In genomic region chr11:2480874-2481220, GRCh38 we compare ENCODE assay signal across 12 cellular contexts. TPM values are rescaled to one million over a fixed set of nuclear protein-coding genes. Genes with fewer than 3 reads are reported as not detected.
DNase-seq lines count a peak whose midpoint lies in the region; ATAC-seq and TF ChIP-seq lines count a peak whose summit lies in the region.
"Had no signal": no experiment of that assay in that cellular context is flagged by ENCODE, and none has a peak within 500 bp of the region (broad histone marks: within the 10 kb centered on the region; RNA-seq: fewer than 3 reads in every experiment).

No MANE protein-coding gene starts in this region.

- peaks cover 13% of the 10 kb centered on the region for H3K4me1 Mint-ChIP-seq in activated T-helper 17 cell treated with anti-CD3 and anti-CD28 coated beads, Interleukin-2, amount 50 U/mL, for 72 hours

- no peaks in the 10 kb centered on the region for H3K27me3 Mint-ChIP-seq in activated T-helper 17 cell treated with anti-CD3 and anti-CD28 coated beads, Interleukin-2, amount 50 U/mL, for 72 hours

- H3K27ac Mint-ChIP-seq in activated T-helper 17 cell treated with anti-CD3 and anti-CD28 coated beads, Interleukin-2, amount 50 U/mL, for 72 hours = peak overlapping the region; percentile 31

- peak overlapping the region; percentile 54 for H3K4me3 Mint-ChIP-seq in activated T-helper 17 cell treated with anti-CD3 and anti-CD28 coated beads, Interleukin-2, amount 50 U/mL, for 72 hours

- no peak for TF ChIP-seq CTCF in foreskin fibroblast (IDR thresholded peaks at IDR 0.05; ENCODE audit: low read depth, low read length)

- peaks cover 8% of the 10 kb centered on the region for H3K9me3 Mint-ChIP-seq in activated T-helper 17 cell treated with anti-CD3 and anti-CD28 coated beads, Interleukin-2, amount 50 U/mL, for 72 hours

- H3K4me3 ChIP-seq in foreskin fibroblast (ENCODE audit: low read depth in 1 of 2, low read length in 2 of 2) = no peak overlapping the region

- peak; percentile 95 for DNase-seq in CD1c-positive myeloid dendritic cell (ENCODE audit: extremely low spot score)
- DNase-seq in Kasumi-1 (lab: John Stamatoyannopoulos, UW) = peak; percentile 96 to 98
- DNase-seq in myocyte (ENCODE audit: low read depth) = peak; percentile 5
- DNase-seq in foreskin fibroblast = no peak
- no peak for DNase-seq in activated effector memory CD4-positive, alpha-beta T cell treated with Interleukin-2 at 50 U/mL for 16 hours
- no peak for DNase-seq in HT-29 (ENCODE audit: low spot score)
- DNase-seq: activated gamma-delta T cell, islet precursor cell, NCI-H2029 treated with DMSO at 0.1 percent for 48 hours, T1000 had no signal

- ATAC-seq in activated T-helper 17 cell treated with anti-CD3 and anti-CD28 coated beads, Interleukin-2, amount 50 U/mL, for 72 hours (replicated peaks) = peak; percentile 77
- ATAC-seq in HG02884 (IDR thresholded peaks at IDR 0.05; ENCODE audit: unreplicated experiment) = no peak

- peaks cover 15% of the 10 kb centered on the region for H3K36me3 Mint-ChIP-seq in activated T-helper 17 cell treated with anti-CD3 and anti-CD28 coated beads, Interleukin-2, amount 50 U/mL, for 72 hours (ENCODE audit: low read depth)

RNA-seq across cellular contexts. Expression of gene KCNQ1, which starts 36.0 kb away (rescaled TPM):
- total RNA-seq in activated T-helper 17 cell treated with anti-CD3 and anti-CD28 coated beads, Interleukin-2, amount 50 U/mL, for 72 hours = 1 to 10 TPM; 7.0 to 9.7 TPM
- 0.32 TPM in 1 of 2 replicates, not detected in the other for total RNA-seq in myocyte
- 0.09 TPM for polyA plus RNA-seq in myocyte (2012)
- total RNA-seq in HT-29 (2014; rRNA removed; shearing (Covaris generic)) = 9.2 and 9.9 TPM in 2 replicates

RNA-seq across cellular contexts. Expression of gene TRPM5, which starts 36.5 kb away (rescaled TPM):
- not detected for total RNA-seq in activated T-helper 17 cell treated with anti-CD3 and anti-CD28 coated beads, Interleukin-2, amount 50 U/mL, for 72 hours
- total RNA-seq in myocyte = not detected in 2 replicates
- polyA plus RNA-seq in myocyte (2012) = not detected
- 1.7 and 1.8 TPM in 2 replicates for total RNA-seq in HT-29 (2014; rRNA removed; shearing (Covaris generic))

Comparison
In these comparisons a context has a peak if more than half of its experiments do, and no peak if none do; other contexts are left out.
1. DNase-seq: peak in CD1c-positive myeloid dendritic cell (single experiment), Kasumi-1 (2 of 2) and myocyte (single experiment); none in foreskin fibroblast (0 of 2), activated effector memory CD4-positive, alpha-beta T cell treated with Interleukin-2 at 50 U/mL for 16 hours (single experiment) and HT-29 (single experiment).